Comparison of ENCODE assay signal across 9 cellular contexts in genomic region chr7:100482728-100483100, GRCh38. TPM values are rescaled to one million over a fixed set of nuclear protein-coding genes. Genes with fewer than 3 reads are reported as not detected.
DNase-seq lines count a peak whose midpoint lies in the region; ATAC-seq lines count a peak whose summit lies in the region.
"Had no signal": no experiment of that assay in that cellular context is flagged by ENCODE, and none has a peak within 500 bp of the region (broad histone marks: within the 10 kb centered on the region; RNA-seq: fewer than 3 reads in every experiment).

No MANE protein-coding gene starts in this region.

- H3K4me1 Mint-ChIP-seq in activated T-helper 2 cell treated with anti-CD3 and anti-CD28 coated beads, Interferon-gamma antibody, Interleukin-2, Interleukin-4, amounts not matched to agents 10 μg/mL and 5 μg/mL and 100 μg/mL, durations not matched to agents 14 hours and 24 hours and 36 hours (ENCODE audit: low read depth) = peaks cover 8% of the 10 kb centered on the region
- H3K4me1 Mint-ChIP-seq in stimulated activated naive CD8-positive, alpha-beta T cell treated with anti-CD3 and anti-CD28 coated beads, Interleukin-15, amount 100 ng/mL, for 72 hours = peaks cover 15% of the 10 kb centered on the region

- peak overlapping the region; percentile 90 for H3K4me3 Mint-ChIP-seq in activated T-helper 2 cell treated with anti-CD3 and anti-CD28 coated beads, Interferon-gamma antibody, Interleukin-2, Interleukin-4, amounts not matched to agents 10 μg/mL and 5 μg/mL and 100 μg/mL, durations not matched to agents 14 hours and 24 hours and 36 hours (ENCODE audit: low read depth)
- H3K4me3 Mint-ChIP-seq in stimulated activated naive CD8-positive, alpha-beta T cell treated with anti-CD3 and anti-CD28 coated beads, Interleukin-15, amount 100 ng/mL, for 72 hours = peak overlapping the region; percentile 88 to 95

- peak overlapping the region; percentile 90 for H3K4me3 ChIP-seq in HUES6 (ENCODE audit: low read depth, low read length)
- H3K4me3 ChIP-seq in iPS-18c (ENCODE audit: insufficient read depth, low read depth, low read length) = peak overlapping the region; percentile 76

- H3K4me1 ChIP-seq in HUES6 (ENCODE audit: control insufficient read depth, insufficient read depth, low read length) = peaks cover 29% of the 10 kb centered on the region

- H3K9me3 ChIP-seq in HUES6 (ENCODE audit: control insufficient read depth, insufficient read depth, low read depth, low read length) (no peaks in the 10 kb centered on the region), iPS-18c (ENCODE audit: control insufficient read depth, insufficient read depth, low read length) (no peaks in the 10 kb centered on the region)
- H3K9me3 ChIP-seq: mucosa of descending colon had no signal

- H3K27me3 Mint-ChIP-seq in activated T-helper 2 cell treated with anti-CD3 and anti-CD28 coated beads, Interferon-gamma antibody, Interleukin-2, Interleukin-4, amounts not matched to agents 10 μg/mL and 5 μg/mL and 100 μg/mL, durations not matched to agents 14 hours and 24 hours and 36 hours (ENCODE audit: low read depth) = peaks cover 2% of the 10 kb centered on the region
- no peaks in the 10 kb centered on the region for H3K27me3 Mint-ChIP-seq in stimulated activated naive CD8-positive, alpha-beta T cell treated with anti-CD3 and anti-CD28 coated beads, Interleukin-15, amount 100 ng/mL, for 72 hours

- ATAC-seq in stimulated activated naive CD8-positive, alpha-beta T cell treated with anti-CD3 and anti-CD28 coated beads, Interleukin-15, amount 100 ng/mL, for 72 hours = no peak
- no peak for ATAC-seq in HG02763 (IDR thresholded peaks at IDR 0.05; ENCODE audit: unreplicated experiment)

- H3K27me3 ChIP-seq in HUES6 (ENCODE audit: control insufficient read depth, insufficient read depth, low read length) = no peaks in the 10 kb centered on the region; the same call in 1 of the 2 replicates

- H3K36me3 Mint-ChIP-seq in activated T-helper 2 cell treated with anti-CD3 and anti-CD28 coated beads, Interferon-gamma antibody, Interleukin-2, Interleukin-4, amounts not matched to agents 10 μg/mL and 5 μg/mL and 100 μg/mL, durations not matched to agents 14 hours and 24 hours and 36 hours (ENCODE audit: low read depth) = peaks cover 4% of the 10 kb centered on the region

- no peaks in the 10 kb centered on the region for H3K9me3 Mint-ChIP-seq in activated T-helper 2 cell treated with anti-CD3 and anti-CD28 coated beads, Interferon-gamma antibody, Interleukin-2, Interleukin-4, amounts not matched to agents 10 μg/mL and 5 μg/mL and 100 μg/mL, durations not matched to agents 14 hours and 24 hours and 36 hours
- H3K9me3 Mint-ChIP-seq in stimulated activated naive CD8-positive, alpha-beta T cell treated with anti-CD3 and anti-CD28 coated beads, Interleukin-15, amount 100 ng/mL, for 72 hours = no peaks in the 10 kb centered on the region

- H3K36me3 ChIP-seq in HUES6 (ENCODE audit: control insufficient read depth, insufficient read depth, low read length) = no peaks in the 10 kb centered on the region

- H3K27ac ChIP-seq in HUES6 (ENCODE audit: low read depth, low read length) = no peak overlapping the region

- H3K9ac ChIP-seq in HUES6 (ENCODE audit: low read length) = peak overlapping the region; percentile 29

- peak overlapping the region; percentile 9 for H3K27ac Mint-ChIP-seq in activated T-helper 2 cell treated with anti-CD3 and anti-CD28 coated beads, Interferon-gamma antibody, Interleukin-2, Interleukin-4, amounts not matched to agents 10 μg/mL and 5 μg/mL and 100 μg/mL, durations not matched to agents 14 hours and 24 hours and 36 hours
- peak overlapping the region; percentile 72 to 88 for H3K27ac Mint-ChIP-seq in stimulated activated naive CD8-positive, alpha-beta T cell treated with anti-CD3 and anti-CD28 coated beads, Interleukin-15, amount 100 ng/mL, for 72 hours

- no peak for DNase-seq in activated T-helper 2 cell treated with anti-CD3 and anti-CD28 coated beads, Interferon-gamma antibody, Interleukin-2, Interleukin-4, amounts not matched to agents 10 μg/mL and 5 μg/mL and 100 μg/mL, durations not matched to agents 14 hours and 24 hours and 36 hours (ENCODE audit: low spot score)
- no peak for DNase-seq in stimulated activated naive CD8-positive, alpha-beta T cell treated with anti-CD3 and anti-CD28 coated beads, Interleukin-15, amount 100 ng/mL, for 72 hours
- no peak for DNase-seq in D341Med (ENCODE audit: low spot score)
- no peak for DNase-seq in NAMALWA (ENCODE audit: low spot score)

- intact Hi-C loops in activated T-helper 2 cell treated with anti-CD3 and anti-CD28 coated beads, Interferon-gamma antibody, Interleukin-2, Interleukin-4, amounts not matched to agents 10 μg/mL and 5 μg/mL and 100 μg/mL, durations not matched to agents 14 hours and 24 hours and 36 hours (cut with micrococcal nuclease) = no loop called here

RNA-seq across cellular contexts. Expression of gene NYAP1, which starts 1.0 kb away (rescaled TPM):
- 0.27 and 0.34 TPM in 2 replicates for total RNA-seq in activated T-helper 2 cell treated with anti-CD3 and anti-CD28 coated beads, Interferon-gamma antibody, Interleukin-2, Interleukin-4, amounts not matched to agents 10 μg/mL and 5 μg/mL and 100 μg/mL, durations not matched to agents 14 hours and 24 hours and 36 hours
- total RNA-seq: T-helper 2 cell treated with Interferon-gamma antibody and Interleukin-4, amounts not matched to agents 100 ng/mL and 5 ng/mL, for 36 hours had no signal

RNA-seq across cellular contexts. Expression of gene TSC22D4, which starts 3.7 kb away (rescaled TPM):
- 103 and 106 TPM in 2 replicates for total RNA-seq in activated T-helper 2 cell treated with anti-CD3 and anti-CD28 coated beads, Interferon-gamma antibody, Interleukin-2, Interleukin-4, amounts not matched to agents 10 μg/mL and 5 μg/mL and 100 μg/mL, durations not matched to agents 14 hours and 24 hours and 36 hours

RNA-seq across cellular contexts. Expression of gene SPACDR, which starts 18.7 kb away (rescaled TPM):
- total RNA-seq in activated T-helper 2 cell treated with anti-CD3 and anti-CD28 coated beads, Interferon-gamma antibody, Interleukin-2, Interleukin-4, amounts not matched to agents 10 μg/mL and 5 μg/mL and 100 μg/mL, durations not matched to agents 14 hours and 24 hours and 36 hours = 3.2 and 4.5 TPM in 2 replicates

RNA-seq across cellular contexts. Expression of gene PPP1R35, which starts 46.4 kb away (rescaled TPM):
- 59.8 and 63.6 TPM in 2 replicates for total RNA-seq in activated T-helper 2 cell treated with anti-CD3 and anti-CD28 coated beads, Interferon-gamma antibody, Interleukin-2, Interleukin-4, amounts not matched to agents 10 μg/mL and 5 μg/mL and 100 μg/mL, durations not matched to agents 14 hours and 24 hours and 36 hours

RNA-seq across cellular contexts. Expression of gene MEPCE, which starts 53.1 kb away (rescaled TPM):
- 50.9 and 51.0 TPM in 2 replicates for total RNA-seq in activated T-helper 2 cell treated with anti-CD3 and anti-CD28 coated beads, Interferon-gamma antibody, Interleukin-2, Interleukin-4, amounts not matched to agents 10 μg/mL and 5 μg/mL and 100 μg/mL, durations not matched to agents 14 hours and 24 hours and 36 hours
